1 cellular context compared by ENCODE assay signal in genomic region chr10:59108296-59108695, GRCh38.
TF ChIP-seq lines count a peak whose summit lies in the region.

No MANE protein-coding gene starts in this region.

TF ChIP-seq in HepG2, 621 proteins besides CTCF, POLR2A, EP300 and RAD21 (continued from another document):
- TF ChIP-seq, protein P1, sequence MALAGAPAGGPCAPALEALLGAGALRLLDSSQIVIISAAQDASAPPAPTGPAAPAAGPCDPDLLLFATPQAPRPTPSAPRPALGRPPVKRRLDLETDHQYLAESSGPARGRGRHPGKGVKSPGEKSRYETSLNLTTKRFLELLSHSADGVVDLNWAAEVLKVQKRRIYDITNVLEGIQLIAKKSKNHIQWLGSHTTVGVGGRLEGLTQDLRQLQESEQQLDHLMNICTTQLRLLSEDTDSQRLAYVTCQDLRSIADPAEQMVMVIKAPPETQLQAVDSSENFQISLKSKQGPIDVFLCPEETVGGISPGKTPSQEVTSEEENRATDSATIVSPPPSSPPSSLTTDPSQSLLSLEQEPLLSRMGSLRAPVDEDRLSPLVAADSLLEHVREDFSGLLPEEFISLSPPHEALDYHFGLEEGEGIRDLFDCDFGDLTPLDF (CRISPR knock-in tag; IDR thresholded peaks at IDR 0.05): no peak
- peak; percentile 20; the same call in 1 of the 2 replicates for TF ChIP-seq HNF4A (CRISPR knock-in tag; IDR thresholded peaks at IDR 0.05)
- TF ChIP-seq SNAPC2 (CRISPR knock-in tag; IDR thresholded peaks at IDR 0.05): no peak
- no peak for TF ChIP-seq ZNF724P (CRISPR knock-in tag; IDR thresholded peaks at IDR 0.05; ENCODE audit: borderline replicate concordance)
- TF ChIP-seq TCF7 (IDR thresholded peaks at IDR 0.05; ENCODE audit: low read depth): peak; percentile 65
- no peak for TF ChIP-seq ZBTB1 (CRISPR knock-in tag; IDR thresholded peaks at IDR 0.05; ENCODE audit: borderline replicate concordance)
- no peak for TF ChIP-seq PLRG1 (conservative IDR thresholded peaks at IDR 0.05)
- no peak for TF ChIP-seq KLF13 (CRISPR knock-in tag; IDR thresholded peaks at IDR 0.05)
- TF ChIP-seq RCOR2 (CRISPR knock-in tag; IDR thresholded peaks at IDR 0.05): no peak
- TF ChIP-seq MED1 (CRISPR knock-in tag; IDR thresholded peaks at IDR 0.05): peak; percentile 38; the same call in 1 of the 2 replicates
- peak; percentile 46; the same call in 1 of the 2 replicates for TF ChIP-seq CREM (IDR thresholded peaks at IDR 0.05)
- TF ChIP-seq CREM (CRISPR knock-in tag; IDR thresholded peaks at IDR 0.05): no peak
- TF ChIP-seq NFYB (CRISPR knock-in tag; IDR thresholded peaks at IDR 0.05): no peak
- TF ChIP-seq ZNF335 (CRISPR knock-in tag; IDR thresholded peaks at IDR 0.05): no peak
- 0 out of 2 replicates have a peak, but pooled peaks have one; percentile 40 for TF ChIP-seq FOXP4 (CRISPR knock-in tag; IDR thresholded peaks at IDR 0.05)
- TF ChIP-seq NKX3-1 (CRISPR knock-in tag; IDR thresholded peaks at IDR 0.05): no peak
- TF ChIP-seq ZNF20 (CRISPR knock-in tag; IDR thresholded peaks at IDR 0.05): no peak
- no peak for TF ChIP-seq MTF2 (CRISPR knock-in tag; IDR thresholded peaks at IDR 0.05; ENCODE audit: borderline replicate concordance)
- no peak for TF ChIP-seq HNRNPK (IDR thresholded peaks at IDR 0.05; ENCODE audit: low read depth, low read length, poor library complexity, severe bottlenecking)
- 0 out of 2 replicates have a peak, but pooled peaks have one; percentile 31 for TF ChIP-seq CC2D1A (CRISPR knock-in tag; IDR thresholded peaks at IDR 0.05)
- TF ChIP-seq FOXA1 (IDR thresholded peaks at IDR 0.05): no peak
- 0 out of 2 replicates have a peak, but pooled peaks have one; percentile 15 for TF ChIP-seq FOXA1 (CRISPR knock-in tag; IDR thresholded peaks at IDR 0.05)
- TF ChIP-seq U2AF1 (optimal IDR thresholded peaks at IDR 0.05; ENCODE audit: low read depth, low read length): no peak
- TF ChIP-seq CBX2 (IDR thresholded peaks at IDR 0.05; ENCODE audit: low read depth, low read length): no peak
- no peak for TF ChIP-seq CBX2 (CRISPR knock-in tag; IDR thresholded peaks at IDR 0.05; ENCODE audit: low read depth)
- TF ChIP-seq ZNF468 (CRISPR knock-in tag; IDR thresholded peaks at IDR 0.05): no peak
- no peak for TF ChIP-seq ZMAT5 (CRISPR knock-in tag; IDR thresholded peaks at IDR 0.05; ENCODE audit: borderline replicate concordance, low read depth)
- TF ChIP-seq ZNF451 (CRISPR knock-in tag; IDR thresholded peaks at IDR 0.05): no peak
- no peak for TF ChIP-seq IRF1 (CRISPR knock-in tag; IDR thresholded peaks at IDR 0.05; ENCODE audit: low read depth)
- TF ChIP-seq ZNF772 (CRISPR knock-in tag; IDR thresholded peaks at IDR 0.05): no peak
- TF ChIP-seq CBX1 (IDR thresholded peaks at IDR 0.05; ENCODE audit: low read depth): no peak
- TF ChIP-seq HOXD1 (CRISPR knock-in tag; IDR thresholded peaks at IDR 0.05): no peak
- TF ChIP-seq, protein P2, sequence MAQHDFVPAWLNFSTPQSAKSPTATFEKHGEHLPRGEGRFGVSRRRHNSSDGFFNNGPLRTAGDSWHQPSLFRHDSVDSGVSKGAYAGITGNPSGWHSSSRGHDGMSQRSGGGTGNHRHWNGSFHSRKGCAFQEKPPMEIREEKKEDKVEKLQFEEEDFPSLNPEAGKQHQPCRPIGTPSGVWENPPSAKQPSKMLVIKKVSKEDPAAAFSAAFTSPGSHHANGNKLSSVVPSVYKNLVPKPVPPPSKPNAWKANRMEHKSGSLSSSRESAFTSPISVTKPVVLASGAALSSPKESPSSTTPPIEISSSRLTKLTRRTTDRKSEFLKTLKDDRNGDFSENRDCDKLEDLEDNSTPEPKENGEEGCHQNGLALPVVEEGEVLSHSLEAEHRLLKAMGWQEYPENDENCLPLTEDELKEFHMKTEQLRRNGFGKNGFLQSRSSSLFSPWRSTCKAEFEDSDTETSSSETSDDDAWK (CRISPR knock-in tag; IDR thresholded peaks at IDR 0.05): no peak
- no peak for TF ChIP-seq LCORL (IDR thresholded peaks at IDR 0.05)
- TF ChIP-seq LCORL (CRISPR knock-in tag; IDR thresholded peaks at IDR 0.05): peak; percentile 50; the same call in 1 of the 2 replicates
- TF ChIP-seq ESRRA (CRISPR knock-in tag; IDR thresholded peaks at IDR 0.05; ENCODE audit: low read depth): no peak
- TF ChIP-seq TRIM24 (CRISPR knock-in tag; IDR thresholded peaks at IDR 0.05): no peak
- TF ChIP-seq ISL2 (CRISPR knock-in tag; IDR thresholded peaks at IDR 0.05): peak; percentile 53; the same call in 1 of the 2 replicates
- no peak for TF ChIP-seq SOX6 (IDR thresholded peaks at IDR 0.05)
- TF ChIP-seq SOX6 (CRISPR knock-in tag; IDR thresholded peaks at IDR 0.05): no peak
- TF ChIP-seq ISX (CRISPR knock-in tag; conservative IDR thresholded peaks at IDR 0.05): no peak
- 0 out of 2 replicates have a peak, but pooled peaks have one; percentile 14 for TF ChIP-seq HNF1A (IDR thresholded peaks at IDR 0.05; ENCODE audit: low read depth)
- no peak for TF ChIP-seq HNF1A (CRISPR knock-in tag; IDR thresholded peaks at IDR 0.05; ENCODE audit: borderline replicate concordance)
- no peak for TF ChIP-seq TEAD3 (CRISPR knock-in tag; optimal IDR thresholded peaks at IDR 0.05; ENCODE audit: borderline replicate concordance)
- TF ChIP-seq RAD51 (IDR thresholded peaks at IDR 0.05; ENCODE audit: borderline replicate concordance): no peak
- no peak for TF ChIP-seq FUBP1 (CRISPR knock-in tag; IDR thresholded peaks at IDR 0.05; ENCODE audit: borderline replicate concordance)
- no peak for TF ChIP-seq RFX3 (CRISPR knock-in tag; IDR thresholded peaks at IDR 0.05)
- TF ChIP-seq ZSCAN5A (CRISPR knock-in tag; IDR thresholded peaks at IDR 0.05; ENCODE audit: borderline replicate concordance): no peak
- TF ChIP-seq NCOA2 (CRISPR knock-in tag; IDR thresholded peaks at IDR 0.05): peak; percentile 24; the same call in 1 of the 2 replicates
